17 cellular contexts compared by ENCODE assay signal in the genomic region with DNA sequence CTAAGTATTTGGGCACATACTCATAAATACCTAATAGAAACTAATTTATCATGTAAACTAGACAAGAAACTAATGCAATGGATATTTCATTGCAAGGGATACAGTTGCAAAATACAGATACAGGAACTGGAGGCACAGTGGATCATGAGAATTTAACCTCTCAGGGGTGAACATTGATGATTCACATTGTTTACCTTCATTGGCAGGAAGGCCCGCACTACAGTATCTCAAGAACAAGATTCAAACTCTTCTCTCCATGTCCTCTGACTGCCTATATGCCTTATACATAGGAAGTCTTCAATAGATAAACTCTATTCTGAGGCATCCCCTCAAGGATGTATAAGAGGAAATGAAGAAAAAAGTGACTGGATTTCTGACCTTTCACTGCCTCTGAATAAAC.
"Had no signal": no experiment of that assay in that cellular context is flagged by ENCODE, and none has a peak within 500 bp of the region (broad histone marks: within the 10 kb centered on the region; RNA-seq: fewer than 3 reads in every experiment).

No MANE protein-coding gene starts in this region.

- H3K4me3 Mint-ChIP-seq: activated naive CD4-positive, alpha-beta T cell treated with anti-CD3 and anti-CD28 coated beads for 36 hours; activated T-helper 17 cell treated with anti-CD3 and anti-CD28 coated beads, Interleukin-2, amount 50 U/mL, for 72 hours; naive thymus-derived CD8-positive, alpha-beta T cell; stimulated activated naive CD8-positive, alpha-beta T cell treated with anti-CD3 and anti-CD28 coated beads, Interleukin-15, Interleukin-2, amounts not matched to agents 100 ng/mL and 50 ng/mL, for 24 hours had no signal

- H3K4me2 ChIP-seq: hepatocyte, smooth muscle cell had no signal

- ATAC-seq: activated T-helper 17 cell treated with anti-CD3 and anti-CD28 coated beads, Interleukin-2, amount 50 U/mL, for 72 hours; left lung; mucosa of descending colon; naive thymus-derived CD8-positive, alpha-beta T cell; right cardiac atrium had no signal

- H3K4me3 ChIP-seq: hepatocyte, left lung, mucosa of descending colon, smooth muscle cell, upper lobe of left lung had no signal

- H3K36me3 ChIP-seq: left lung, neutrophil, upper lobe of left lung had no signal

- H3K4me1 Mint-ChIP-seq: activated T-helper 17 cell treated with anti-CD3 and anti-CD28 coated beads, Interleukin-2, amount 50 U/mL, for 72 hours; naive thymus-derived CD8-positive, alpha-beta T cell had no signal

- H3K4me1 ChIP-seq: left lung, parathyroid adenoma, upper lobe of left lung had no signal

- H3K27me3 ChIP-seq: hepatocyte, left lung, neutrophil, upper lobe of left lung had no signal

- H3K9me3 ChIP-seq: mucosa of descending colon, neutrophil, upper lobe of left lung had no signal

- H3K27ac Mint-ChIP-seq: activated naive CD4-positive, alpha-beta T cell treated with anti-CD3 and anti-CD28 coated beads for 36 hours; activated T-helper 17 cell treated with anti-CD3 and anti-CD28 coated beads, Interleukin-2, amount 50 U/mL, for 72 hours; naive thymus-derived CD8-positive, alpha-beta T cell; stimulated activated naive CD8-positive, alpha-beta T cell treated with anti-CD3 and anti-CD28 coated beads, Interleukin-15, Interleukin-2, amounts not matched to agents 100 ng/mL and 50 ng/mL, for 24 hours had no signal

- H3K9ac ChIP-seq: parathyroid adenoma had no signal

- H3K27ac ChIP-seq: hepatocyte, left lung, neutrophil, parathyroid adenoma, upper lobe of left lung had no signal

- H2AFZ ChIP-seq: hepatocyte, parathyroid adenoma had no signal

- DNase-seq: activated CD4-positive, alpha-beta T cell treated with anti-CD3 and anti-CD28 coated beads, Interleukin-2, amount 50 U/mL, for 1 hour; activated CD4-positive, CD25-positive, alpha-beta regulatory T cell; activated CD8-positive, alpha-beta memory T cell treated with anti-CD3 and anti-CD28 coated beads for 24 hours; activated naive CD4-positive, alpha-beta T cell treated with anti-CD3 and anti-CD28 coated beads for 36 hours; effector CD8-positive, alpha-beta T cell; kidney; left lung; mucosa of descending colon; naive thymus-derived CD8-positive, alpha-beta T cell; right cardiac atrium; upper lobe of left lung had no signal
